In the genomic region with DNA sequence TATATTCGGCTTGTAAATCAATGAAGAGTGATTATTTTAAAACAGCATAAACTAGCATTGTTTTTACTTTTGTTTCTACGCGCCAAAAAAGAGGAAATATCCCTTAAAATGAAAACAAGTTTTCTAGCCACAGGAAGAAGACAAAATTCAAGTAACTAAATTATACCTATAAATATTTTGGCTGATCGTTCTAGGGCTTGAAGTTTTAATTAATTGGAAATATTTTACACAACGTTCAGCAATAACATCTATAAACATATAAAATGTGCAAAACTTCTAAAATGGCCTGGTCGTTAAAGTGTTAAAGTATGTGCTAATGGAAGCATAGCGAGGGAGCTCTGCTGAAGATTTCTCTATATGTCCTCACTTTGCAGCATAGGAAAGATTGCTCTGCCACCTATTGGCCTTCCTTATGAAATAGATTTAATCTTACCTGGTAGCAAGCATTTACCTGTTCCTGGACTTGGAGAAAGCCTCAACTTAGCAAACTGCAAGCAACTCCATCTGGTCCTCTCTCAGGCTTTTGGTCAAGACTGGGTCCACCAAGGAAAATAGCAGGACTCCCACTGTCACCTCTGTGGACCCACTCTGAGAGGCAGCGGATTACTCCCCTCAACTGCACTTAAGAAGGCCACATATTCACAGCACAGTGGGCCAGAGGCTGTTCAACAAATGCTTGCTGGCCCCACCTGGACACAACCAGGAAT, we compare ENCODE assay signal across 2 cellular contexts.
TF ChIP-seq lines count a peak whose summit lies in the region.

No MANE protein-coding gene starts in this region.

TF ChIP-seq in WTC11, 78 proteins besides CTCF, POLR2A, EP300 and RAD21 (continued from another document):
- TF ChIP-seq, protein P1, sequence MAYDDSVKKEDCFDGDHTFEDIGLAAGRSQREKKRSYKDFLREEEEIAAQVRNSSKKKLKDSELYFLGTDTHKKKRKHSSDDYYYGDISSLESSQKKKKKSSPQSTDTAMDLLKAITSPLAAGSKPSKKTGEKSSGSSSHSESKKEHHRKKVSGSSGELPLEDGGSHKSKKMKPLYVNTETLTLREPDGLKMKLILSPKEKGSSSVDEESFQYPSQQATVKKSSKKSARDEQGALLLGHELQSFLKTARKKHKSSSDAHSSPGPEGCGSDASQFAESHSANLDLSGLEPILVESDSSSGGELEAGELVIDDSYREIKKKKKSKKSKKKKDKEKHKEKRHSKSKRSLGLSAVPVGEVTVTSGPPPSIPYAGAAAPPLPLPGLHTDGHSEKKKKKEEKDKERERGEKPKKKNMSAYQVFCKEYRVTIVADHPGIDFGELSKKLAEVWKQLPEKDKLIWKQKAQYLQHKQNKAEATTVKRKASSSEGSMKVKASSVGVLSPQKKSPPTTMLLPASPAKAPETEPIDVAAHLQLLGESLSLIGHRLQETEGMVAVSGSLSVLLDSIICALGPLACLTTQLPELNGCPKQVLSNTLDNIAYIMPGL (CRISPR knock-in tag; IDR thresholded peaks at IDR 0.05) = no peak
- TF ChIP-seq ZBTB21 (CRISPR knock-in tag; IDR thresholded peaks at IDR 0.05; ENCODE audit: borderline replicate concordance) = no peak
- no peak for TF ChIP-seq FOXJ3 (CRISPR knock-in tag; IDR thresholded peaks at IDR 0.05; ENCODE audit: borderline replicate concordance)
- no peak for TF ChIP-seq RELA (CRISPR knock-in tag; IDR thresholded peaks at IDR 0.05; ENCODE audit: borderline replicate concordance)
- no peak for TF ChIP-seq NFYB (CRISPR knock-in tag; conservative IDR thresholded peaks at IDR 0.05; ENCODE audit: low read depth)
- TF ChIP-seq GABPB1 (CRISPR knock-in tag; IDR thresholded peaks at IDR 0.05) = no peak
- no peak for TF ChIP-seq NFATC4 (CRISPR knock-in tag; IDR thresholded peaks at IDR 0.05)
- no peak for TF ChIP-seq NR2C2 (CRISPR knock-in tag; IDR thresholded peaks at IDR 0.05)
- TF ChIP-seq ZNF671 (CRISPR knock-in tag; IDR thresholded peaks at IDR 0.05) = no peak
- TF ChIP-seq, protein P2, sequence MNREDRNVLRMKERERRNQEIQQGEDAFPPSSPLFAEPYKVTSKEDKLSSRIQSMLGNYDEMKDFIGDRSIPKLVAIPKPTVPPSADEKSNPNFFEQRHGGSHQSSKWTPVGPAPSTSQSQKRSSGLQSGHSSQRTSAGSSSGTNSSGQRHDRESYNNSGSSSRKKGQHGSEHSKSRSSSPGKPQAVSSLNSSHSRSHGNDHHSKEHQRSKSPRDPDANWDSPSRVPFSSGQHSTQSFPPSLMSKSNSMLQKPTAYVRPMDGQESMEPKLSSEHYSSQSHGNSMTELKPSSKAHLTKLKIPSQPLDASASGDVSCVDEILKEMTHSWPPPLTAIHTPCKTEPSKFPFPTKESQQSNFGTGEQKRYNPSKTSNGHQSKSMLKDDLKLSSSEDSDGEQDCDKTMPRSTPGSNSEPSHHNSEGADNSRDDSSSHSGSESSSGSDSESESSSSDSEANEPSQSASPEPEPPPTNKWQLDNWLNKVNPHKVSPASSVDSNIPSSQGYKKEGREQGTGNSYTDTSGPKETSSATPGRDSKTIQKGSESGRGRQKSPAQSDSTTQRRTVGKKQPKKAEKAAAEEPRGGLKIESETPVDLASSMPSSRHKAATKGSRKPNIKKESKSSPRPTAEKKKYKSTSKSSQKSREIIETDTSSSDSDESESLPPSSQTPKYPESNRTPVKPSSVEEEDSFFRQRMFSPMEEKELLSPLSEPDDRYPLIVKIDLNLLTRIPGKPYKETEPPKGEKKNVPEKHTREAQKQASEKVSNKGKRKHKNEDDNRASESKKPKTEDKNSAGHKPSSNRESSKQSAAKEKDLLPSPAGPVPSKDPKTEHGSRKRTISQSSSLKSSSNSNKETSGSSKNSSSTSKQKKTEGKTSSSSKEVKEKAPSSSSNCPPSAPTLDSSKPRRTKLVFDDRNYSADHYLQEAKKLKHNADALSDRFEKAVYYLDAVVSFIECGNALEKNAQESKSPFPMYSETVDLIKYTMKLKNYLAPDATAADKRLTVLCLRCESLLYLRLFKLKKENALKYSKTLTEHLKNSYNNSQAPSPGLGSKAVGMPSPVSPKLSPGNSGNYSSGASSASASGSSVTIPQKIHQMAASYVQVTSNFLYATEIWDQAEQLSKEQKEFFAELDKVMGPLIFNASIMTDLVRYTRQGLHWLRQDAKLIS (CRISPR knock-in tag; IDR thresholded peaks at IDR 0.05; ENCODE audit: borderline replicate concordance) = no peak

TF ChIP-seq in H1, 55 proteins besides CTCF, POLR2A, EP300 and RAD21 (continued from another document):
- TF ChIP-seq TBP (IDR thresholded peaks at IDR 0.05; ENCODE audit: low read depth, low read length) (no peak), TEAD4 (IDR thresholded peaks at IDR 0.05; ENCODE audit: low read depth, low read length) (no peak), KDM1A (IDR thresholded peaks at IDR 0.05; ENCODE audit: borderline replicate concordance, low read length) (no peak), CTBP2 (IDR thresholded peaks at IDR 0.05; ENCODE audit: borderline replicate concordance, insufficient read depth, insufficient read length, low read length) (no peak), CBX8 (IDR thresholded peaks at IDR 0.05; ENCODE audit: borderline replicate concordance, low read depth, low read length) (no peak), SP2 (IDR thresholded peaks at IDR 0.05; ENCODE audit: low read length) (no peak), MAFK (IDR thresholded peaks at IDR 0.05; ENCODE audit: low read depth, low read length) (no peak), SAP30 (IDR thresholded peaks at IDR 0.05; ENCODE audit: insufficient read depth, insufficient replicate concordance, low read length) (no peak)
